ENCODE assay signal across 1 cellular context in genomic region chr7:77823787-77824186, GRCh38.
TF ChIP-seq lines count a peak whose summit lies in the region.

No MANE protein-coding gene starts in this region.

TF ChIP-seq in HepG2, 621 proteins besides CTCF, POLR2A, EP300 and RAD21:
- no peak for TF ChIP-seq ZNF609 (CRISPR knock-in tag; IDR thresholded peaks at IDR 0.05; ENCODE audit: borderline replicate concordance)
- no peak for TF ChIP-seq ZNF33A (CRISPR knock-in tag; IDR thresholded peaks at IDR 0.05; ENCODE audit: borderline replicate concordance)
- no peak for TF ChIP-seq ZNF549 (CRISPR knock-in tag; IDR thresholded peaks at IDR 0.05)
- TF ChIP-seq POLR2AphosphoS2 (IDR thresholded peaks at IDR 0.05; ENCODE audit: low read depth, low read length): no peak
- TF ChIP-seq SMYD3 (CRISPR knock-in tag; IDR thresholded peaks at IDR 0.05): no peak
